Comparison of ENCODE assay signal across 27 cellular contexts in genomic region chr9:10146517-10147331, GRCh38.
"Had no signal": no experiment of that assay in that cellular context is flagged by ENCODE, and none has a peak within 500 bp of the region (broad histone marks: within the 10 kb centered on the region; RNA-seq: fewer than 3 reads in every experiment).

No MANE protein-coding gene starts in this region.

- H3K4me3 ChIP-seq: PC-9, SK-N-MC had no signal

- DNase-seq: activated CD4-positive, alpha-beta memory T cell treated with anti-CD3 and anti-CD28 coated beads, Interleukin-2, amount 10 ng/mL, durations not matched to agents 7 days and 5 days; activated CD4-positive, alpha-beta T cell treated with anti-CD3 and anti-CD28 coated beads for 36 hours; activated CD4-positive, alpha-beta T cell treated with anti-CD3 and anti-CD28 coated beads, Interleukin-2, amount 50 U/mL, for 1 hour; activated CD4-positive, CD25-positive, alpha-beta regulatory T cell; activated gamma-delta T cell; activated naive CD4-positive, alpha-beta T cell treated with anti-CD3 and anti-CD28 coated beads for 36 hours; activated T-cell treated with anti-CD3 and anti-CD28 coated beads for 4 hours; activated T-cell treated with anti-CD3 and anti-CD28 coated beads, Interleukin-2, amount 50 U/mL, for 48 hours; amygdala; central memory CD4-positive, alpha-beta T cell; KG1; NCI-H1048; NCI-H1417 treated with DMSO at 0.1 percent for 48 hours; NCI-H1694; NCI-H2029 treated with DMSO at 0.1 percent for 48 hours; NCI-H345; NCI-H524; PC-9; T-cell; T-helper 2 cell; T1000 had no signal

- H3K4me1 Mint-ChIP-seq: activated CD4-positive, alpha-beta memory T cell treated with anti-CD3 and anti-CD28 coated beads, Interleukin-2, amount 10 ng/mL, durations not matched to agents 7 days and 5 days; activated CD4-positive, alpha-beta T cell treated with anti-CD3 and anti-CD28 coated beads for 36 hours; activated T-helper 17 cell treated with anti-CD3 and anti-CD28 coated beads, Interleukin-2, amount 50 U/mL, for 72 hours; IgD-negative memory B cell; T-cell had no signal

- H3K9me3 Mint-ChIP-seq: activated CD4-positive, alpha-beta memory T cell treated with anti-CD3 and anti-CD28 coated beads, Interleukin-2, amount 10 ng/mL, durations not matched to agents 7 days and 5 days; activated T-helper 17 cell treated with anti-CD3 and anti-CD28 coated beads, Interleukin-2, amount 50 U/mL, for 72 hours; IgD-negative memory B cell had no signal

- H3K27me3 Mint-ChIP-seq: activated CD4-positive, alpha-beta memory T cell treated with anti-CD3 and anti-CD28 coated beads, Interleukin-2, amount 10 ng/mL, durations not matched to agents 7 days and 5 days; activated CD4-positive, alpha-beta T cell treated with anti-CD3 and anti-CD28 coated beads for 36 hours; activated naive CD8-positive, alpha-beta T cell; activated T-helper 17 cell treated with anti-CD3 and anti-CD28 coated beads, Interleukin-2, amount 50 U/mL, for 72 hours; IgD-negative memory B cell; T-cell had no signal

- H3K27ac Mint-ChIP-seq: activated CD4-positive, alpha-beta memory T cell treated with anti-CD3 and anti-CD28 coated beads, Interleukin-2, amount 10 ng/mL, durations not matched to agents 7 days and 5 days; activated CD4-positive, alpha-beta T cell treated with anti-CD3 and anti-CD28 coated beads for 36 hours; activated naive CD4-positive, alpha-beta T cell treated with anti-CD3 and anti-CD28 coated beads for 36 hours; activated naive CD8-positive, alpha-beta T cell; activated T-helper 17 cell treated with anti-CD3 and anti-CD28 coated beads, Interleukin-2, amount 50 U/mL, for 72 hours; IgD-negative memory B cell; T-cell had no signal

- H3K27ac ChIP-seq: PC-9, SK-N-MC, VCaP had no signal

- H3K4me2 ChIP-seq: PC-9 had no signal

- H3K36me3 Mint-ChIP-seq: activated naive CD8-positive, alpha-beta T cell; IgD-negative memory B cell; T-cell had no signal

- ATAC-seq: activated CD4-positive, alpha-beta T cell treated with anti-CD3 and anti-CD28 coated beads for 36 hours; activated T-helper 17 cell treated with anti-CD3 and anti-CD28 coated beads, Interleukin-2, amount 50 U/mL, for 72 hours; T-cell had no signal

- H3K4me3 Mint-ChIP-seq: activated CD4-positive, alpha-beta memory T cell treated with anti-CD3 and anti-CD28 coated beads, Interleukin-2, amount 10 ng/mL, durations not matched to agents 7 days and 5 days; activated CD4-positive, alpha-beta T cell treated with anti-CD3 and anti-CD28 coated beads for 36 hours; activated naive CD4-positive, alpha-beta T cell treated with anti-CD3 and anti-CD28 coated beads for 36 hours; activated naive CD8-positive, alpha-beta T cell; activated T-helper 17 cell treated with anti-CD3 and anti-CD28 coated beads, Interleukin-2, amount 50 U/mL, for 72 hours; IgD-negative memory B cell; T-cell had no signal

- H2AFZ ChIP-seq: PC-9 had no signal

- FAIRE-seq: astrocyte had no signal
